Comparison of ENCODE assay signal across 22 cellular contexts in the genomic region with DNA sequence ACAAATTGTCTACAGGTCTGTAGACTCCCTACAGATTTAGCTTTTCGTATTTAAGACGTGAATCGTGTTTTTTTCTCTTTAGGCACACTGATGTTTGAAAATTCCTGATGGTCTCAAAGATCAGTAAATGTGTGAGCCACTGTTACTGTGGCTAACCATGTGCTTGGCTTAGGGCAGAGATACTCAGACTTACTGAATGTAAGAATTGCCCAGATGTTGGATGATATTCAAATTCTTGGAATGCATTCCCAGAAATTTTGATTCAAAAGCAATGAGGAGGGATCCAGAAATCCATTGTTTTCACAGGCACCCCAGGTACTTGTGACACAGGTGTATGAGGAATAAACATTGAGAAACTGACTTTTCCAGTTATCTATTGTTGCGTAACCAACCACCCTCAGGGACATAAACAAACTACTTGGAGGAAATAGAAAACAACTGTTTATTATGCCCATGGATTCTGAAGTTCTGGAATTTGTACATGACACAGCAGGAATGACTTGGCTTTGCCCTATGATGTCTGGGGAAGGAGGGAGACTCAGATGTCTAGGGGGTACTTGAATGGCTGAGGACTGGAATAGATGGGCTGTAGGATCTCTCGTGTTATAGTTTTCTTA.
DNase-seq lines count a peak whose midpoint lies in the region; ATAC-seq, FAIRE-seq and TF ChIP-seq lines count a peak whose summit lies in the region.
"Had no signal": no experiment of that assay in that cellular context is flagged by ENCODE, and none has a peak within 500 bp of the region (broad histone marks: within the 10 kb centered on the region; RNA-seq: fewer than 3 reads in every experiment).

No MANE protein-coding gene starts in this region.

- H3K27ac Mint-ChIP-seq in GM23338: 0 out of 2 replicates have a peak overlapping the region, but pooled peaks have one; percentile 47
- H3K27ac Mint-ChIP-seq in activated naive CD4-positive, alpha-beta T cell treated with anti-CD3 and anti-CD28 coated beads, Interleukin-2, amount 50 U/mL, for 72 hours: no peak overlapping the region
- H3K27ac Mint-ChIP-seq: activated CD8-positive, alpha-beta T cell treated with anti-CD3 and anti-CD28 coated beads, Interleukin-2, amount 10 ng/mL, durations not matched to agents 7 days and 5 days; activated naive CD8-positive, alpha-beta T cell treated with anti-CD3 and anti-CD28 coated beads, Interleukin-2, amount 10 ng/mL, durations not matched to agents 7 days and 5 days; activated T-cell treated with anti-CD3 and anti-CD28 coated beads, Interleukin-2, amount 50 U/mL, for 72 hours; stimulated activated memory B cell treated with anti-CD40 and anti-IgM and Interleukin-4, amounts not matched to agents 10 μg/mL and 1 μg/mL and 100 μg/mL, for 72 hours had no signal

- H3K9me3 Mint-ChIP-seq in GM23338: no peaks in the 10 kb centered on the region
- H3K9me3 Mint-ChIP-seq in activated naive CD4-positive, alpha-beta T cell treated with anti-CD3 and anti-CD28 coated beads, Interleukin-2, amount 50 U/mL, for 72 hours: no peaks in the 10 kb centered on the region
- H3K9me3 Mint-ChIP-seq: activated naive CD8-positive, alpha-beta T cell treated with anti-CD3 and anti-CD28 coated beads, Interleukin-2, amount 10 ng/mL, durations not matched to agents 7 days and 5 days; activated T-cell treated with anti-CD3 and anti-CD28 coated beads, Interleukin-2, amount 50 U/mL, for 72 hours; stimulated activated memory B cell treated with anti-CD40 and anti-IgM and Interleukin-4, amounts not matched to agents 10 μg/mL and 1 μg/mL and 100 μg/mL, for 72 hours had no signal

- H3K4me3 ChIP-seq in GM23338: no peak overlapping the region
- no peak overlapping the region for H3K4me3 ChIP-seq in small intestine (ENCODE audit: low read depth in 1 of 2, low read length in 2 of 2)
- no peak overlapping the region for H3K4me3 ChIP-seq in prostate gland
- H3K4me3 ChIP-seq: cardiac muscle cell, HAP-1, Peyer's patch, right atrium auricular region, thoracic aorta had no signal

- H3K9me3 ChIP-seq in small intestine (ENCODE audit: control insufficient read depth, low read depth) (no peaks in the 10 kb centered on the region), prostate gland (no peaks in the 10 kb centered on the region)
- H3K9me3 ChIP-seq: HAP-1, Peyer's patch, right atrium auricular region, thoracic aorta had no signal

- in situ Hi-C loops in SK-MEL-5 (cut with HindIII; ENCODE audit: low pct_unique_long_range_greater_than_20kb, low sequenced_read_pairs): no loop called here

- H3K4me1 Mint-ChIP-seq in GM23338: peaks cover 8% of the 10 kb centered on the region; the same call in 2 of the 3 replicates
- H3K4me1 Mint-ChIP-seq: activated naive CD8-positive, alpha-beta T cell treated with anti-CD3 and anti-CD28 coated beads, Interleukin-2, amount 10 ng/mL, durations not matched to agents 7 days and 5 days; stimulated activated memory B cell treated with anti-CD40 and anti-IgM and Interleukin-4, amounts not matched to agents 10 μg/mL and 1 μg/mL and 100 μg/mL, for 72 hours had no signal

- WGBS in small intestine, 3 donors: 86 to 91% (median 91%) methylated on average over 5 of the region's 5 CpGs
- WGBS in prostate gland: 96% methylated on average over 5 of the region's 5 CpGs

- peak overlapping the region; percentile 58; the same call in 1 of the 2 replicates for H2AFZ ChIP-seq in GM23338

- no peaks in the 10 kb centered on the region for H3K27me3 ChIP-seq in GM23338 (ENCODE audit: insufficient read depth)
- no peaks in the 10 kb centered on the region for H3K27me3 ChIP-seq in small intestine (ENCODE audit: control insufficient read depth in 2 of 2, insufficient read depth in 2 of 2, low read length in 2 of 2)
- no peaks in the 10 kb centered on the region for H3K27me3 ChIP-seq in prostate gland (replicated peaks; ENCODE audit: insufficient read depth)
- H3K27me3 ChIP-seq: cardiac muscle cell, Peyer's patch, right atrium auricular region had no signal

- H3K4me2 ChIP-seq in GM23338: no peak overlapping the region

- DNase-seq in GM23338 (ENCODE audit: low spot score) (no peak), SK-MEL-5 (ENCODE audit: low read depth, low spot score) (peak; percentile 5), fibroblast of peridontal ligament (ENCODE audit: extremely low read depth) (peak; percentile 51), small intestine (peak; percentile 18), NCI-H2081 treated with DMSO at 0.1 percent for 48 hours (lab: John Stamatoyannopoulos, UW) (no peak), prostate gland (ENCODE audit: low spot score) (no peak)
- DNase-seq in activated naive CD4-positive, alpha-beta T cell treated with anti-CD3 and anti-CD28 coated beads, Interleukin-2, amount 50 U/mL, for 72 hours (ENCODE audit: low spot score in 2 of 2): no peak
- DNase-seq: activated CD8-positive, alpha-beta T cell treated with anti-CD3 and anti-CD28 coated beads, Interleukin-2, amount 10 ng/mL, durations not matched to agents 7 days and 5 days; activated naive CD8-positive, alpha-beta T cell treated with anti-CD3 and anti-CD28 coated beads, Interleukin-2, amount 10 ng/mL, durations not matched to agents 7 days and 5 days; activated T-cell treated with anti-CD3 and anti-CD28 coated beads, Interleukin-2, amount 50 U/mL, for 72 hours; erythroblast; NCI-H1930; Peyer's patch; T1000 had no signal

- no peaks in the 10 kb centered on the region for H4K20me1 ChIP-seq in GM23338 (replicated peaks; ENCODE audit: insufficient read depth)

- no peaks in the 10 kb centered on the region for H3F3A ChIP-seq in GM23338 (replicated peaks; ENCODE audit: low read depth)

- intact Hi-C loops in prostate gland (cut with DNase I): no loop called here

- H3K27ac ChIP-seq in GM23338 (ENCODE audit: low read depth) (no peak overlapping the region), small intestine (ENCODE audit: low read depth in 1 of 2, low read length in 1 of 2) (no peak overlapping the region), prostate gland (no peak overlapping the region)
- H3K27ac ChIP-seq: cardiac muscle cell, Peyer's patch, right atrium auricular region, thoracic aorta had no signal

- ATAC-seq in GM23338: no peak
- no peak for ATAC-seq in activated naive CD4-positive, alpha-beta T cell treated with anti-CD3 and anti-CD28 coated beads, Interleukin-2, amount 50 U/mL, for 72 hours
- ATAC-seq: activated CD4-positive, CD25-positive, alpha-beta regulatory T cell treated with anti-CD3 and anti-CD28 coated beads, Interleukin-2, amount 50 U/mL, for 24 hours; activated CD8-positive, alpha-beta T cell treated with anti-CD3 and anti-CD28 coated beads, Interleukin-2, amount 10 ng/mL, durations not matched to agents 7 days and 5 days; activated T-cell treated with anti-CD3 and anti-CD28 coated beads, Interleukin-2, amount 50 U/mL, for 72 hours; SK-N-SH treated with all-trans-retinoic acid at 6 μM for 48 hours; stimulated activated memory B cell treated with anti-CD40 and anti-IgM and Interleukin-4, amounts not matched to agents 10 μg/mL and 1 μg/mL and 100 μg/mL, for 72 hours had no signal

- H3K4me3 Mint-ChIP-seq in GM23338: no peak overlapping the region
- H3K4me3 Mint-ChIP-seq: activated CD8-positive, alpha-beta T cell treated with anti-CD3 and anti-CD28 coated beads, Interleukin-2, amount 10 ng/mL, durations not matched to agents 7 days and 5 days; activated naive CD8-positive, alpha-beta T cell treated with anti-CD3 and anti-CD28 coated beads, Interleukin-2, amount 10 ng/mL, durations not matched to agents 7 days and 5 days; activated T-cell treated with anti-CD3 and anti-CD28 coated beads, Interleukin-2, amount 50 U/mL, for 72 hours; stimulated activated memory B cell treated with anti-CD40 and anti-IgM and Interleukin-4, amounts not matched to agents 10 μg/mL and 1 μg/mL and 100 μg/mL, for 72 hours had no signal

- no peak for TF ChIP-seq POLR2A in prostate gland (IDR thresholded peaks at IDR 0.05)

- FAIRE-seq in small intestine (lab: Jason Lieb, UNC): no peak
- FAIRE-seq: GM19239 had no signal

- no peaks in the 10 kb centered on the region for H3K36me3 Mint-ChIP-seq in GM23338 (ENCODE audit: low read depth)
- H3K36me3 Mint-ChIP-seq in activated naive CD4-positive, alpha-beta T cell treated with anti-CD3 and anti-CD28 coated beads, Interleukin-2, amount 50 U/mL, for 72 hours: no peaks in the 10 kb centered on the region
- H3K36me3 Mint-ChIP-seq: activated naive CD8-positive, alpha-beta T cell treated with anti-CD3 and anti-CD28 coated beads, Interleukin-2, amount 10 ng/mL, durations not matched to agents 7 days and 5 days; stimulated activated memory B cell treated with anti-CD40 and anti-IgM and Interleukin-4, amounts not matched to agents 10 μg/mL and 1 μg/mL and 100 μg/mL, for 72 hours had no signal

- TF ChIP-seq CTCF in GM23338 (conservative IDR thresholded peaks at IDR 0.05; ENCODE audit: low read depth in 2 of 2) (no peak), prostate gland (IDR thresholded peaks at IDR 0.05) (no peak)

- H3K27me3 Mint-ChIP-seq in GM23338 (ENCODE audit: insufficient read depth, low read depth, poor library complexity): peaks cover 1% of the 10 kb centered on the region

- no peaks in the 10 kb centered on the region for H3K36me3 ChIP-seq in GM23338 (ENCODE audit: insufficient read depth)
- no peaks in the 10 kb centered on the region for H3K36me3 ChIP-seq in small intestine (ENCODE audit: control insufficient read depth in 2 of 2, insufficient read depth in 2 of 2, low read length in 2 of 2)
- no peaks in the 10 kb centered on the region for H3K36me3 ChIP-seq in prostate gland
- H3K36me3 ChIP-seq: cardiac muscle cell, HAP-1, Peyer's patch, right atrium auricular region, thoracic aorta had no signal

- H3K4me1 ChIP-seq in GM23338 (ENCODE audit: insufficient read depth) (no peaks in the 10 kb centered on the region), small intestine (ENCODE audit: control insufficient read depth in 2 of 2, insufficient read depth in 1 of 2, low read depth in 1 of 2, low read length in 1 of 2) (no peaks in the 10 kb centered on the region), prostate gland (replicated peaks) (no peaks in the 10 kb centered on the region)
- H3K4me1 ChIP-seq: HAP-1, right atrium auricular region had no signal

- H3K79me2 ChIP-seq in GM23338 (replicated peaks; ENCODE audit: insufficient read depth): no peaks in the 10 kb centered on the region

- H3K9me2 ChIP-seq in GM23338 (ENCODE audit: insufficient read depth): no peaks in the 10 kb centered on the region

TF ChIP-seq in GM23338, 12 proteins besides CTCF, POLR2A, EP300 and RAD21:
- TF ChIP-seq STAT1 (IDR thresholded peaks at IDR 0.05; ENCODE audit: unreplicated experiment) (no peak), EZH2 (IDR thresholded peaks at IDR 0.05; ENCODE audit: low read depth, unreplicated experiment) (no peak), POLR2AphosphoS5 (IDR thresholded peaks at IDR 0.05; ENCODE audit: low read depth) (no peak), ZNF331 (CRISPR knock-in tag; IDR thresholded peaks at IDR 0.05; ENCODE audit: low read depth) (no peak), EZH2phosphoT487 (IDR thresholded peaks at IDR 0.05; ENCODE audit: unreplicated experiment) (no peak), ZNF114 (CRISPR knock-in tag; IDR thresholded peaks at IDR 0.05) (no peak), NANOG (IDR thresholded peaks at IDR 0.05; ENCODE audit: borderline replicate concordance) (no peak)
TF ChIP-seq in GM23338: peak in this region for 0.

Comparison
In these comparisons a context has a peak if more than half of its experiments do, and no peak if none do; other contexts are left out.
1. DNase-seq: peak in SK-MEL-5 (single experiment), fibroblast of peridontal ligament (single experiment) and small intestine (single experiment); none in GM23338 (single experiment), NCI-H2081 treated with DMSO at 0.1 percent for 48 hours (single experiment), activated naive CD4-positive, alpha-beta T cell treated with anti-CD3 and anti-CD28 coated beads, Interleukin-2, amount 50 U/mL, for 72 hours (0 of 2) and prostate gland (single experiment).